ENCODE assay signal across 3 cellular contexts in the genomic region with DNA sequence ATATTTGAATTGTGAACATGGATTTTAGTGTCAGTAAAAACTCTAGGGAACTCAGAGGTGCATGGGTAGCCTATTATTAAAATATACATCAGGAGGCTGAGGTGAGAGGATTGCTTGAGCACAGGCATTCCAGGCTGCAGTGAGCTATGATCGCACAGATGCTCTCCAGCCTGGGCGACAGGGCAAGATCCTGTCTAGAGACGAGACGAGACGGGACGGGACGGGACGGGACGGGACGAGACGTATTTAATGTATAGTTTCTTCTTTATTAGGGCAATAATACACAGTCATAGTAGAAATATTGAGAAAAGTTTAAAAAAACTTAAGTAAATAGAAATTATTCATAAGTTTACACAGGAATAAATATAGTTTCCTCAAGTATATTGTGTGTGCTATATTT.
"Had no signal": no experiment of that assay in that cellular context is flagged by ENCODE, and none has a peak within 500 bp of the region (broad histone marks: within the 10 kb centered on the region; RNA-seq: fewer than 3 reads in every experiment).

No MANE protein-coding gene starts in this region.

- H3K4me3 ChIP-seq: GM12878 had no signal

- ATAC-seq: GM12878 had no signal

- DNase-seq: GDM1, GF-D8 had no signal
